Comparison of ENCODE assay signal across 18 cellular contexts in genomic region chr3:5456199-5456598, GRCh38.
DNase-seq lines count a peak whose midpoint lies in the region; ATAC-seq lines count a peak whose summit lies in the region.
"Had no signal": no experiment of that assay in that cellular context is flagged by ENCODE, and none has a peak within 500 bp of the region (broad histone marks: within the 10 kb centered on the region; RNA-seq: fewer than 3 reads in every experiment).

No MANE protein-coding gene starts in this region.

- no peaks in the 10 kb centered on the region for H3K9me3 Mint-ChIP-seq in stimulated activated naive CD8-positive, alpha-beta T cell treated with anti-CD3 and anti-CD28 coated beads, Interleukin-15, amount 100 ng/mL, for 72 hours
- no peaks in the 10 kb centered on the region for H3K9me3 Mint-ChIP-seq in activated CD8-positive, alpha-beta T cell treated with anti-CD3 and anti-CD28 coated beads, Interleukin-2, amount 10 ng/mL, durations not matched to agents 7 days and 5 days (ENCODE audit: insufficient read depth)
- no peaks in the 10 kb centered on the region for H3K9me3 Mint-ChIP-seq in activated CD4-positive, alpha-beta memory T cell treated with anti-CD3 and anti-CD28 coated beads for 36 hours
- H3K9me3 Mint-ChIP-seq: activated CD4-positive, alpha-beta memory T cell treated with anti-CD3 and anti-CD28 coated beads, Interleukin-2, amount 10 ng/mL, durations not matched to agents 7 days and 5 days had no signal

- CTCF ChIA-PET in activated CD8-positive, alpha-beta T cell treated with anti-CD3 and anti-CD28 coated beads, Interleukin-2, amount 10 ng/mL, durations not matched to agents 7 days and 5 days (lab: Charles Lee) = no interaction called here
- CTCF ChIA-PET in activated CD4-positive, alpha-beta memory T cell treated with anti-CD3 and anti-CD28 coated beads for 36 hours (lab: Charles Lee) = no interaction called here

- no peak overlapping the region for H3K4me3 Mint-ChIP-seq in stimulated activated naive CD8-positive, alpha-beta T cell treated with anti-CD3 and anti-CD28 coated beads, Interleukin-15, amount 100 ng/mL, for 72 hours
- H3K4me3 Mint-ChIP-seq in activated CD8-positive, alpha-beta T cell treated with anti-CD3 and anti-CD28 coated beads, Interleukin-2, amount 10 ng/mL, durations not matched to agents 7 days and 5 days = no peak overlapping the region
- H3K4me3 Mint-ChIP-seq in activated CD4-positive, alpha-beta memory T cell treated with anti-CD3 and anti-CD28 coated beads for 36 hours = no peak overlapping the region
- H3K4me3 Mint-ChIP-seq: activated CD4-positive, alpha-beta memory T cell treated with anti-CD3 and anti-CD28 coated beads, Interleukin-2, amount 10 ng/mL, durations not matched to agents 7 days and 5 days; type B pancreatic cell had no signal

- intact Hi-C loops in posterior vena cava (cut with DNase I) = no loop called here
- intact Hi-C loops in activated CD4-positive, alpha-beta memory T cell treated with anti-CD3 and anti-CD28 coated beads for 36 hours (cut with micrococcal nuclease) = no loop called here

- POLR2A ChIA-PET in activated CD8-positive, alpha-beta T cell treated with anti-CD3 and anti-CD28 coated beads, Interleukin-2, amount 10 ng/mL, durations not matched to agents 7 days and 5 days (lab: Charles Lee) = no interaction called here
- POLR2A ChIA-PET in activated CD4-positive, alpha-beta memory T cell treated with anti-CD3 and anti-CD28 coated beads for 36 hours (lab: Charles Lee) = no interaction called here

- no peaks in the 10 kb centered on the region for H3K27me3 Mint-ChIP-seq in stimulated activated naive CD8-positive, alpha-beta T cell treated with anti-CD3 and anti-CD28 coated beads, Interleukin-15, amount 100 ng/mL, for 72 hours
- peaks cover 3% of the 10 kb centered on the region for H3K27me3 Mint-ChIP-seq in activated CD8-positive, alpha-beta T cell treated with anti-CD3 and anti-CD28 coated beads, Interleukin-2, amount 10 ng/mL, durations not matched to agents 7 days and 5 days (ENCODE audit: low read depth)
- no peaks in the 10 kb centered on the region for H3K27me3 Mint-ChIP-seq in activated CD4-positive, alpha-beta memory T cell treated with anti-CD3 and anti-CD28 coated beads for 36 hours
- H3K27me3 Mint-ChIP-seq: type B pancreatic cell had no signal

- ATAC-seq in stimulated activated naive CD8-positive, alpha-beta T cell treated with anti-CD3 and anti-CD28 coated beads, Interleukin-15, amount 100 ng/mL, for 72 hours = peak; percentile 37
- ATAC-seq in stimulated activated naive CD8-positive, alpha-beta T cell treated with anti-CD3 and anti-CD28 coated beads, Interleukin-15, Interleukin-2, amounts not matched to agents 100 U/mL and 50 U/mL, for 24 hours = no peak
- ATAC-seq in HG02642 (IDR thresholded peaks at IDR 0.05; ENCODE audit: poor library complexity, unreplicated experiment) = peak; percentile 78
- peak; percentile 81 for ATAC-seq in HG03159 (IDR thresholded peaks at IDR 0.05; ENCODE audit: unreplicated experiment)
- ATAC-seq in activated CD8-positive, alpha-beta T cell treated with anti-CD3 and anti-CD28 coated beads, Interleukin-2, amount 10 ng/mL, durations not matched to agents 7 days and 5 days = no peak

- H3K27ac Mint-ChIP-seq in stimulated activated naive CD8-positive, alpha-beta T cell treated with anti-CD3 and anti-CD28 coated beads, Interleukin-15, amount 100 ng/mL, for 72 hours = peak overlapping the region in 1 of 2 donors; percentile 14
- H3K27ac Mint-ChIP-seq in activated CD8-positive, alpha-beta T cell treated with anti-CD3 and anti-CD28 coated beads, Interleukin-2, amount 10 ng/mL, durations not matched to agents 7 days and 5 days = no peak overlapping the region
- H3K27ac Mint-ChIP-seq in activated CD4-positive, alpha-beta memory T cell treated with anti-CD3 and anti-CD28 coated beads for 36 hours = no peak overlapping the region
- H3K27ac Mint-ChIP-seq: activated CD4-positive, alpha-beta memory T cell treated with anti-CD3 and anti-CD28 coated beads, Interleukin-2, amount 10 ng/mL, durations not matched to agents 7 days and 5 days; type B pancreatic cell had no signal

- no peaks in the 10 kb centered on the region for H3K4me1 Mint-ChIP-seq in stimulated activated naive CD8-positive, alpha-beta T cell treated with anti-CD3 and anti-CD28 coated beads, Interleukin-15, amount 100 ng/mL, for 72 hours
- no peaks in the 10 kb centered on the region for H3K4me1 Mint-ChIP-seq in activated CD8-positive, alpha-beta T cell treated with anti-CD3 and anti-CD28 coated beads, Interleukin-2, amount 10 ng/mL, durations not matched to agents 7 days and 5 days (ENCODE audit: low read depth)
- no peaks in the 10 kb centered on the region for H3K4me1 Mint-ChIP-seq in activated CD4-positive, alpha-beta memory T cell treated with anti-CD3 and anti-CD28 coated beads for 36 hours (ENCODE audit: low read depth)
- H3K4me1 Mint-ChIP-seq: activated CD4-positive, alpha-beta memory T cell treated with anti-CD3 and anti-CD28 coated beads, Interleukin-2, amount 10 ng/mL, durations not matched to agents 7 days and 5 days had no signal

- no peak for DNase-seq in stimulated activated naive CD8-positive, alpha-beta T cell treated with anti-CD3 and anti-CD28 coated beads, Interleukin-15, amount 100 ng/mL, for 72 hours
- no peak for DNase-seq in stimulated activated naive CD8-positive, alpha-beta T cell treated with anti-CD3 and anti-CD28 coated beads, Interleukin-15, Interleukin-2, amounts not matched to agents 100 U/mL and 50 U/mL, for 24 hours
- DNase-seq in activated CD8-positive, alpha-beta T cell treated with anti-CD3 and anti-CD28 coated beads, Interleukin-2, amount 10 ng/mL, durations not matched to agents 7 days and 5 days = no peak
- DNase-seq in posterior vena cava (ENCODE audit: low spot score) (no peak), ecto neural progenitor cell (ENCODE audit: low spot score) (no peak)
- DNase-seq in activated CD4-positive, alpha-beta memory T cell treated with anti-CD3 and anti-CD28 coated beads for 36 hours = no peak
- DNase-seq: activated CD4-positive, alpha-beta memory T cell treated with anti-CD3 and anti-CD28 coated beads, Interleukin-2, amount 10 ng/mL, durations not matched to agents 7 days and 5 days; erythroblast; HCEC 1CT; MM.1S; NCI-H2029 treated with DMSO at 0.1 percent for 48 hours; NCI-H510A; retina; SHP77; stimulated activated naive CD4-positive, alpha-beta T cell treated with Interleukin-2 at 50 U/mL for 16 hours had no signal

- no peaks in the 10 kb centered on the region for H3K36me3 Mint-ChIP-seq in activated CD8-positive, alpha-beta T cell treated with anti-CD3 and anti-CD28 coated beads, Interleukin-2, amount 10 ng/mL, durations not matched to agents 7 days and 5 days (ENCODE audit: low read depth)
- no peaks in the 10 kb centered on the region for H3K36me3 Mint-ChIP-seq in activated CD4-positive, alpha-beta memory T cell treated with anti-CD3 and anti-CD28 coated beads for 36 hours
- H3K36me3 Mint-ChIP-seq: type B pancreatic cell had no signal

Comparison
In these comparisons a context has a peak if more than half of its experiments do, and no peak if none do; other contexts are left out.
1. ATAC-seq: peak in stimulated activated naive CD8-positive, alpha-beta T cell treated with anti-CD3 and anti-CD28 coated beads, Interleukin-15, amount 100 ng/mL, for 72 hours (single experiment), HG02642 (single experiment) and HG03159 (single experiment); none in stimulated activated naive CD8-positive, alpha-beta T cell treated with anti-CD3 and anti-CD28 coated beads, Interleukin-15, Interleukin-2, amounts not matched to agents 100 U/mL and 50 U/mL, for 24 hours (single experiment) and activated CD8-positive, alpha-beta T cell treated with anti-CD3 and anti-CD28 coated beads, Interleukin-2, amount 10 ng/mL, durations not matched to agents 7 days and 5 days (single experiment).